16 cellular contexts compared by ENCODE assay signal in genomic region chr12:10384191-10384590, GRCh38. TPM values are rescaled to one million over a fixed set of nuclear protein-coding genes. Genes with fewer than 3 reads are reported as not detected.
"Had no signal": no experiment of that assay in that cellular context is flagged by ENCODE, and none has a peak within 500 bp of the region (broad histone marks: within the 10 kb centered on the region; RNA-seq: fewer than 3 reads in every experiment).

No MANE protein-coding gene starts in this region.

- H3K4me3 Mint-ChIP-seq: activated naive CD4-positive, alpha-beta T cell treated with anti-CD3 and anti-CD28 coated beads for 36 hours had no signal

- H3K4me3 ChIP-seq: coronary artery, pancreas, sigmoid colon, tibial nerve, uterus had no signal

- FAIRE-seq: pancreas had no signal

- H3K27me3 ChIP-seq: pancreas, sigmoid colon, tibial nerve, uterus had no signal

- H3K36me3 ChIP-seq: pancreas, sigmoid colon, uterus had no signal

- H3K9me3 ChIP-seq: pancreas, uterus had no signal

- ATAC-seq: pancreas had no signal

- H3K27ac Mint-ChIP-seq: activated naive CD4-positive, alpha-beta T cell treated with anti-CD3 and anti-CD28 coated beads for 36 hours had no signal

- DNase-seq: activated CD4-positive, CD25-positive, alpha-beta regulatory T cell treated with anti-CD3 and anti-CD28 coated beads, Interleukin-2, amount 50 U/mL, for 72 hours; activated naive CD4-positive, alpha-beta T cell treated with anti-CD3 and anti-CD28 coated beads for 36 hours; amniotic stem cell; effector CD4-positive, alpha-beta T cell; foreskin melanocyte; head of caudate nucleus; pancreas; sigmoid colon; stimulated activated CD4-positive, alpha-beta T cell treated with anti-CD3 and anti-CD28 coated beads, Interleukin-2, amount 100 ng/mL, for 24 hours; substantia nigra; uterus had no signal

- H3K4me1 ChIP-seq: sigmoid colon, tibial nerve, uterus had no signal

- H3K27ac ChIP-seq: coronary artery, pancreas, sigmoid colon, tibial nerve, uterus had no signal

- H3K9me3 Mint-ChIP-seq: activated naive CD4-positive, alpha-beta T cell treated with anti-CD3 and anti-CD28 coated beads for 36 hours had no signal

RNA-seq across cellular contexts. Expression of gene KLRC4, which starts 25.4 kb away (rescaled TPM):
- total RNA-seq: activated naive CD4-positive, alpha-beta T cell treated with anti-CD3 and anti-CD28 coated beads for 36 hours; cardiac septum; lower leg skin; tibial nerve had no signal
- polyA plus RNA-seq: pancreas had no signal

RNA-seq across cellular contexts. Expression of gene KLRC3, which starts 36.2 kb away (rescaled TPM):
- total RNA-seq: activated naive CD4-positive, alpha-beta T cell treated with anti-CD3 and anti-CD28 coated beads for 36 hours; cardiac septum; lower leg skin; pancreas; sigmoid colon; tibial nerve had no signal
- polyA plus RNA-seq: pancreas had no signal

RNA-seq across cellular contexts. Expression of gene KLRC2, which starts 51.6 kb away (rescaled TPM):
- total RNA-seq: activated naive CD4-positive, alpha-beta T cell treated with anti-CD3 and anti-CD28 coated beads for 36 hours; cardiac septum; SK-MEL-5; tibial nerve had no signal
